Comparison of ENCODE assay signal across 9 cellular contexts in the genomic region with DNA sequence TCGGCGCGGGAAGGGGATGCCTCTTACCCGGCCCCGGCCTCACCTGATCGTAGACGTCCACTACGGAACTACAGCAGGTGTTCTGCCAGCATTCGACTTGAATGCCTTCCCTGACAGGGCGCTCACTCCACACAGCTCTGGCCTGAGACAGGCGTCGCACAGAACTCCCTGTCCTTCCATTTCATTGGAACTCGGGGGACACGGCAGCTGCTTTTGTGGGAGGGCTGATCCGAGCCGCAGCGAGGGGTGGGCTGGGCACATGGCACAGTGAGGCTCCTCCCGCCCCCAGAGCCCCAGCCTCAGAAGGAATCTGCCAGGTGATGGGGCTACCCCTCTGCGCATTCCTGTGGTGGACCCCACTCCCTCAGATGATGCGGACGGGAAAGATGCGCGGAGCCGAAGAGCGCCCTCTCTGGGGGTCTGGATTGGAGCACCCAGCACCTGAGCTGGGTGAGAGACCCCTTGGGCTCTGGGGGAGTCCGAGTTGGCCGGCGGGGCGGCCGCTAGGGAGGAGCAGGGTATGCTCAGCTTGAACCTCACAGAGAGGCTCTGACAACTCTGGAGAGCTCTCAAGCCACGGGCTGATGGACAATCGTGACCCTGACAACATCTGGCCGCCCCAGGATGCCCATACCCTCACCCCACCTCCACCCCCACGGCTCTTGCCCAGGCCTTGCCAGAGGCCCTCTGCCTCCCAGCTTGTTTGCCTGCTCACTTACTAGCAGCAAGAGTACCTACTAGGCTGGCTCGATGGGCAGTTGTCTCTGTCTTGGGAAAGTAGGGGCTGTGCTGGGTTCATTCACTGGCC. TPM values are rescaled to one million over a fixed set of nuclear protein-coding genes. Genes with fewer than 3 reads are reported as not detected.
DNase-seq lines count a peak whose midpoint lies in the region; ATAC-seq and TF ChIP-seq lines count a peak whose summit lies in the region.
"Had no signal": no experiment of that assay in that cellular context is flagged by ENCODE, and none has a peak within 500 bp of the region (broad histone marks: within the 10 kb centered on the region; RNA-seq: fewer than 3 reads in every experiment).

No MANE protein-coding gene starts in this region.

- H3K23ac ChIP-seq in neuronal stem cell (ENCODE audit: low read depth, low read length, poor library complexity), result peak overlapping the region; percentile 37

- H3K18ac ChIP-seq in neuronal stem cell (ENCODE audit: low read length), result peak overlapping the region; percentile 44

- H4K91ac ChIP-seq in neuronal stem cell (ENCODE audit: low read depth, low read length, poor library complexity), result no peak overlapping the region

- no peaks in the 10 kb centered on the region for H3K9me3 ChIP-seq in BLaER1 treated with 17β-estradiol and CSF1 and Interleukin-3, amounts not matched to agents 10 nM and 100 nM (replicated peaks in 1 of 11)
- H3K9me3 ChIP-seq in WERI-Rb-1 (ENCODE audit: severe bottlenecking) (no peaks in the 10 kb centered on the region), neuronal stem cell (replicated peaks in 1 of 2; ENCODE audit: control insufficient read depth in 2 of 2, insufficient read depth in 1 of 2, low read depth in 1 of 2, low read length in 2 of 2) (no peaks in the 10 kb centered on the region)

- no peak overlapping the region for H3K4me3 Mint-ChIP-seq in endothelial cell (ENCODE audit: unreplicated experiment)

- no peak overlapping the region for H2AFZ ChIP-seq in neuronal stem cell (ENCODE audit: low read length)

- no peaks in the 10 kb centered on the region for H3K79me1 ChIP-seq in neuronal stem cell (ENCODE audit: low read depth, low read length)

- no peak overlapping the region for H2BK12ac ChIP-seq in neuronal stem cell (ENCODE audit: low read length)

- peak overlapping the region; percentile 86 to 99 (median 98) for H3K4me2 ChIP-seq in BLaER1 treated with 17β-estradiol and CSF1 and Interleukin-3, amounts not matched to agents 10 nM and 100 nM
- peak overlapping the region; percentile 87 for H3K4me2 ChIP-seq in neuronal stem cell (ENCODE audit: insufficient read depth, low read length, poor library complexity, severe bottlenecking)

- no peaks in the 10 kb centered on the region for H3K36me3 ChIP-seq in BLaER1 treated with 17β-estradiol and CSF1 and Interleukin-3, amounts not matched to agents 10 nM and 100 nM
- H3K36me3 ChIP-seq in WERI-Rb-1, result no peaks in the 10 kb centered on the region
- no peaks in the 10 kb centered on the region for H3K36me3 ChIP-seq in neuronal stem cell (replicated peaks in 1 of 2; ENCODE audit: control insufficient read depth in 2 of 2, insufficient read depth in 2 of 2, low read length in 2 of 2)

- no peaks in the 10 kb centered on the region for H3K9me3 Mint-ChIP-seq in endothelial cell (ENCODE audit: unreplicated experiment)

- no peak overlapping the region for H2BK120ac ChIP-seq in neuronal stem cell (ENCODE audit: low read depth, low read length)

- H3K36me3 Mint-ChIP-seq in endothelial cell (ENCODE audit: low read depth, unreplicated experiment), result no peaks in the 10 kb centered on the region

- H4K8ac ChIP-seq in neuronal stem cell (ENCODE audit: low read depth, low read length), result no peak overlapping the region

- peaks cover 3% of the 10 kb centered on the region for H3K4me1 Mint-ChIP-seq in endothelial cell (ENCODE audit: unreplicated experiment)

- peaks cover 17 to 36% (median 22%) of the 10 kb centered on the region in 11 experiments for H3K27me3 ChIP-seq in BLaER1 treated with 17β-estradiol and CSF1 and Interleukin-3, amounts not matched to agents 10 nM and 100 nM
- H3K27me3 ChIP-seq in WERI-Rb-1 (ENCODE audit: insufficient read depth, low read depth, severe bottlenecking) (peaks cover 18% of the 10 kb centered on the region), neuronal stem cell (ENCODE audit: control insufficient read depth in 3 of 3, insufficient read depth in 3 of 3, low read depth in 1 of 3, low read length in 3 of 3) (peaks cover 15 to 83% (median 45%) of the 10 kb centered on the region in 3 experiments)

- DNase-seq in WERI-Rb-1 (peak; percentile 9), endothelial cell (ENCODE audit: low spot score) (peak; percentile 6), neuronal stem cell (ENCODE audit: low spot score) (no peak), GDM1 (lab: John Stamatoyannopoulos, UW) (no peak), NCI-H1048 (lab: John Stamatoyannopoulos, UW) (no peak)
- no peak for DNase-seq in stimulated activated CD4-positive, alpha-beta T cell treated with anti-CD3 and anti-CD28 coated beads, Interleukin-2, amount 100 ng/mL, for 48 hours
- DNase-seq: dermis blood vessel endothelial cell had no signal

- H4K20me1 ChIP-seq in BLaER1 treated with 17β-estradiol and CSF1 and Interleukin-3, amounts not matched to agents 10 nM and 100 nM, result peaks cover 0 to 23% (median 0%) of the 10 kb centered on the region in 11 experiments; a peak in 3 of 22 replicates

- ATAC-seq in GM19351 (IDR thresholded peaks at IDR 0.05; ENCODE audit: unreplicated experiment), result no peak

- H3K4ac ChIP-seq in neuronal stem cell (ENCODE audit: low read length), result no peak overlapping the region

- no peak overlapping the region for H2AK5ac ChIP-seq in neuronal stem cell (ENCODE audit: low read depth, low read length)

- no peak overlapping the region for H2BK15ac ChIP-seq in neuronal stem cell (ENCODE audit: low read length)

- WGBS in neuronal stem cell (ENCODE audit: extremely low coverage in 2 of 2, insufficient read length in 2 of 2, insufficient replicate concordance in 1 of 2), 2 donors, result no CpG with 5 or more reads among the region's 35 CpGs

- H3K14ac ChIP-seq in neuronal stem cell (ENCODE audit: low read length), result no peak overlapping the region

- H3K27ac Mint-ChIP-seq in endothelial cell (ENCODE audit: unreplicated experiment), result no peak overlapping the region

- H2BK5ac ChIP-seq in neuronal stem cell (ENCODE audit: low read length), result no peak overlapping the region

- H3K4me1 ChIP-seq in BLaER1 treated with 17β-estradiol and CSF1 and Interleukin-3, amounts not matched to agents 10 nM and 100 nM, result peaks cover 56 to 98% (median 91%) of the 10 kb centered on the region in 10 experiments
- peaks cover 0 to 7% of the 10 kb centered on the region in 2 donors for H3K4me1 ChIP-seq in neuronal stem cell (ENCODE audit: control insufficient read depth in 2 of 2, insufficient read depth in 1 of 2, low read depth in 1 of 2, low read length in 2 of 2)

- TF ChIP-seq CTCF in WERI-Rb-1 (IDR thresholded peaks at IDR 0.05; ENCODE audit: low read depth, low read length), result peak; percentile 43; the same call in 1 of the 2 replicates
- no peak for TF ChIP-seq CTCF in endothelial cell (IDR thresholded peaks at IDR 0.05; ENCODE audit: unreplicated experiment)

- peak overlapping the region in 8 of 11 experiments; percentile 53 to 76 (median 70); a peak in 16 of 22 replicates for H3K9ac ChIP-seq in BLaER1 treated with 17β-estradiol and CSF1 and Interleukin-3, amounts not matched to agents 10 nM and 100 nM
- H3K9ac ChIP-seq in neuronal stem cell (ENCODE audit: low read depth, low read length, poor library complexity), result peak overlapping the region; percentile 80

- H3K27me3 Mint-ChIP-seq in endothelial cell (ENCODE audit: unreplicated experiment), result peaks cover 30% of the 10 kb centered on the region

- peak overlapping the region in 9 of 10 experiments; percentile 55 to 74 (median 59); a peak in 17 of 20 replicates for H3K4me3 ChIP-seq in BLaER1 treated with 17β-estradiol and CSF1 and Interleukin-3, amounts not matched to agents 10 nM and 100 nM
- H3K4me3 ChIP-seq in WERI-Rb-1 (ENCODE audit: low read depth, low read length) (peak overlapping the region; percentile 55; the same call in 1 of the 2 replicates), neuronal stem cell (ENCODE audit: low read length in 2 of 2) (peak overlapping the region in 1 of 2 donors; percentile 80)

- peak overlapping the region in 8 of 11 experiments; percentile 66 to 90 (median 84); a peak in 16 of 22 replicates for H3K27ac ChIP-seq in BLaER1 treated with 17β-estradiol and CSF1 and Interleukin-3, amounts not matched to agents 10 nM and 100 nM
- H3K27ac ChIP-seq in WERI-Rb-1, result no peak overlapping the region
- no peak overlapping the region for H3K27ac ChIP-seq in neuronal stem cell (replicated peaks; ENCODE audit: low read length)

RNA-seq across cellular contexts. Expression of gene RASGEF1A, which starts 36.6 kb away (rescaled TPM):
- 1.3 TPM for total RNA-seq in endothelial cell (ENCODE audit: unreplicated experiment)
- polyA plus RNA-seq in neuronal stem cell (2013, experiment 1 of 2), result 3.5 TPM
- 3.6 TPM for polyA plus RNA-seq in neuronal stem cell (2013, experiment 2 of 2)

Comparison
In these comparisons a context has a peak if more than half of its experiments do, and no peak if none do; other contexts are left out.
1. H3K27ac ChIP-seq: peak in BLaER1 treated with 17β-estradiol and CSF1 and Interleukin-3, amounts not matched to agents 10 nM and 100 nM (8 of 11); none in WERI-Rb-1 (single experiment) and neuronal stem cell (single experiment).
2. DNase-seq: peak in WERI-Rb-1 (single experiment) and endothelial cell (single experiment); none in neuronal stem cell (single experiment), GDM1 (single experiment), NCI-H1048 (single experiment) and stimulated activated CD4-positive, alpha-beta T cell treated with anti-CD3 and anti-CD28 coated beads, Interleukin-2, amount 100 ng/mL, for 48 hours (0 of 2).